In the genomic region with DNA sequence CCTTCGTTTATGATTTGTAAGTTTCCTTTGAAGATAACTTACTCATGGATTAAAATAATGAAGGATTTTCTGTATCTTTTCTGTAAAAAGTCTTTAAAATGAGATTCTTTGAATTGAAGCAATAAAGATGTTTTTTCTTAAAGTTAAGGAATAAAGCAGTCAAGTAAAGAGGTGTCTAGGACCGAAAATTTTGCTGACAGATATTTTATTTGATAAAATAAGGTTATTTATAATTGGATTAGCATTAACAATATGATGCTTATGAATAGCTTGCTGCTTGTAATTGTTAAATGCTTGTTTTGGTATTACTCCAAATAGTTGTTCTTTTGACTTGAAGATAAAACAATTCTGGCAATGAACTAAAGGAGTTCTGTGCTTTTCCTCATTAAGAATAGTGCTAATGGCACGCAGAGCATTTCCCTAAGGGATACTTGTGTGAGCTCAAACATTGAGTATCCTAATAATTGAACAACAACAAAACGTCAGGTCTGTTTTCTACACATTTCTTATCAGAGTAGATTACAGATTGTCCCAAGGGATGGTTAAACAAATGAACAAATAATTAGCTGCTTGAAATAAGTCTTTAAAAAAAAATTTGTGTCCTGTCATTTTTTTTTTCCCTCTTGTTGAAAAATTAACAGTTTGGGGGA, we compare ENCODE assay signal across 19 cellular contexts. TPM values are rescaled to one million over a fixed set of nuclear protein-coding genes. Genes with fewer than 3 reads are reported as not detected.
A peak's percentile ranks its signal among the peaks of the same experiment; 100 is the strongest.
DNase-seq lines count a peak whose midpoint lies in the region; ATAC-seq, FAIRE-seq and TF ChIP-seq lines count a peak whose summit lies in the region.
"Had no signal": no experiment of that assay in that cellular context is flagged by ENCODE, and none has a peak within 500 bp of the region (broad histone marks: within the 10 kb centered on the region; RNA-seq: fewer than 3 reads in every experiment).

No MANE protein-coding gene starts in this region.

- H3K9me3 ChIP-seq in gastrocnemius medialis (no peaks in the 10 kb centered on the region), esophagus muscularis mucosa (no peaks in the 10 kb centered on the region)

- H3K36me3 Mint-ChIP-seq in HFFc6 (ENCODE audit: low read depth), result peaks cover 36% of the 10 kb centered on the region

- peaks cover 25 to 40% of the 10 kb centered on the region in 2 donors for H3K4me1 ChIP-seq in gastrocnemius medialis
- peaks cover 6 to 18% (median 9%) of the 10 kb centered on the region in 4 donors for H3K4me1 ChIP-seq in esophagus muscularis mucosa
- H3K4me1 ChIP-seq: Caco-2, SJCRH30 had no signal

- in situ Hi-C loops in gastrocnemius medialis (cut with MboI; ENCODE audit: low sequenced_read_pairs in 4 of 4), result no loop called here
- in situ Hi-C loops in ACHN (cut with HindIII; ENCODE audit: low pct_ligation_motif_present, low pct_unique_long_range_greater_than_20kb, low sequenced_read_pairs), result no loop called here

- H3K4me3 Mint-ChIP-seq in HFFc6, result no peak overlapping the region
- H3K4me3 Mint-ChIP-seq: CD4-positive, CD25-positive, alpha-beta regulatory T cell had no signal

- peak; percentile 67 to 70 for ATAC-seq in gastrocnemius medialis

- H3K4me1 Mint-ChIP-seq in HFFc6 (ENCODE audit: low read depth), result no peaks in the 10 kb centered on the region; the same call in 1 of the 2 replicates

- no peak for DNase-seq in GM12892 (ENCODE audit: insufficient read length)
- peak; percentile 27 for DNase-seq in fibroblast of the aortic adventitia (ENCODE audit: low read depth)
- no peak for DNase-seq in gastrocnemius medialis
- DNase-seq in esophagus muscularis mucosa (ENCODE audit: extremely low spot score), result no peak
- DNase-seq in HFFc6, result no peak
- DNase-seq in ACHN, result no peak
- DNase-seq: Caco-2; CD4-positive, CD25-positive, alpha-beta regulatory T cell; NCI-H1105; NCI-H1694 treated with DMSO at 0.1 percent for 48 hours; NCI-H2171; NCI-H446; NCI-H69; NK-92 treated with Interleukin-12 subunit alpha and Interleukin-12 subunit beta, amount 100 ng/mL, for 24 hours; RPMI8226; SJCRH30 had no signal

- WGBS in esophagus muscularis mucosa, result 77% methylated on average over 4 of the region's 4 CpGs

- H3K4me3 ChIP-seq in fibroblast of the aortic adventitia (ENCODE audit: low read depth, low read length) (no peak overlapping the region), gastrocnemius medialis (no peak overlapping the region), esophagus muscularis mucosa (no peak overlapping the region)
- H3K4me3 ChIP-seq: SJCRH30 had no signal

- H3K9me3 Mint-ChIP-seq in HFFc6, result peaks cover 8% of the 10 kb centered on the region; the same call in 1 of the 2 replicates

- intact Hi-C loops in gastrocnemius medialis (cut with DNase I; ENCODE audit: low total_unique reads) (no loop called here), esophagus muscularis mucosa (cut with DNase I) (no loop called here)

- H3K27me3 Mint-ChIP-seq in HFFc6 (ENCODE audit: insufficient read depth), result no peaks in the 10 kb centered on the region
- H3K27me3 Mint-ChIP-seq: CD4-positive, CD25-positive, alpha-beta regulatory T cell had no signal

- TF ChIP-seq EP300 in esophagus muscularis mucosa (IDR thresholded peaks at IDR 0.05), result no peak

- no peak overlapping the region for H3K27ac Mint-ChIP-seq in HFFc6

- TF ChIP-seq CTCF in fibroblast of the aortic adventitia (IDR thresholded peaks at IDR 0.05; ENCODE audit: insufficient read depth, low read length) (no peak), gastrocnemius medialis (IDR thresholded peaks at IDR 0.05 in 4 of 5, conservative IDR thresholded peaks at IDR 0.05 in 1 of 5) (no peak), esophagus muscularis mucosa (IDR thresholded peaks at IDR 0.05) (no peak), HFFc6 (IDR thresholded peaks at IDR 0.05) (no peak)

- TF ChIP-seq POLR2A in GM12892 (IDR thresholded peaks at IDR 0.05; ENCODE audit: low read depth, low read length) (no peak), gastrocnemius medialis (IDR thresholded peaks at IDR 0.05) (no peak), esophagus muscularis mucosa (IDR thresholded peaks at IDR 0.05; ENCODE audit: low read depth) (no peak)

- H3K36me3 ChIP-seq in gastrocnemius medialis (peaks cover 0 to 24% of the 10 kb centered on the region in 2 donors), esophagus muscularis mucosa (peaks cover 9 to 56% (median 16%) of the 10 kb centered on the region in 4 donors)

- H3K27ac ChIP-seq in gastrocnemius medialis (peak overlapping the region; percentile 35 to 58 (median 54)), esophagus muscularis mucosa (replicated peaks in 1 of 4) (no peak overlapping the region)
- H3K27ac ChIP-seq: SJCRH30 had no signal

- H3K27me3 ChIP-seq in gastrocnemius medialis (no peaks in the 10 kb centered on the region), esophagus muscularis mucosa (no peaks in the 10 kb centered on the region)
- H3K27me3 ChIP-seq: SJCRH30 had no signal

- peak; percentile 33 for FAIRE-seq in GM12892 (lab: Jason Lieb, UNC)
- FAIRE-seq in TTC549 (lab: Jason Lieb, UNC), result peak; percentile 73
- FAIRE-seq: GM19239, H54 had no signal

RNA-seq across cellular contexts. Expression of gene TSNAX, which starts 16.6 kb away (rescaled TPM):
- polyA plus RNA-seq in GM12892 (2012; ENCODE audit: missing spikeins), result 45.8 TPM
- 28.9 and 43.7 TPM in 2 replicates for total RNA-seq in fibroblast of the aortic adventitia (ENCODE audit: low replicate concordance)
- total RNA-seq in gastrocnemius medialis, result 10 to 100 TPM; 47.8 to 84.2 (median 77.8) TPM
- 10 to 100 TPM; 20.4 to 29.6 (median 24.7) TPM for total RNA-seq in esophagus muscularis mucosa
- 10 to 100 TPM; 52.1 to 64.4 (median 60.1) TPM for total RNA-seq in HFFc6 (2021; fragmentation: NEBNext Ultra II Directional; extraction: Animal tissue kit (Norgen Biotek cat#: 25700))

Comparison
In these comparisons a context has a peak if more than half of its experiments do, and no peak if none do; other contexts are left out.
1. H3K27ac ChIP-seq: peak in gastrocnemius medialis (4 of 4); none in esophagus muscularis mucosa (0 of 4).